Comparison of ENCODE assay signal across 8 cellular contexts in genomic region chr9:112074250-112075008, GRCh38.
A peak's percentile ranks its signal among the peaks of the same experiment; 100 is the strongest.
DNase-seq lines count a peak whose midpoint lies in the region; ATAC-seq and TF ChIP-seq lines count a peak whose summit lies in the region.

No MANE protein-coding gene starts in this region.

- POLR2A ChIA-PET in MCF 10A (lab: Yijun Ruan, JAX): interaction anchor here (0.5 to 2.2 kb wide), 12 partner anchors 29 to 476 kb away, joined by 3 to 25 read pairs (median 4); partner anchors contain the start of gene UGCG

- peak; percentile 36 for ATAC-seq in GM19043 (IDR thresholded peaks at IDR 0.05; ENCODE audit: low read depth, unreplicated experiment)

- peak overlapping the region; percentile 83 for H3K27ac Mint-ChIP-seq in MCF 10A (ENCODE audit: low read depth, unreplicated experiment)

- H3K4me3 Mint-ChIP-seq in MCF 10A (ENCODE audit: unreplicated experiment): no peak overlapping the region

- intact Hi-C loops in MCF 10A (cut with micrococcal nuclease): loop anchor here (1.0 to 5.0 kb wide), 6 partner anchors 52 to 476 kb away; partner anchors contain the start of gene PTGR1

- peak; percentile 100 for TF ChIP-seq CTCF in VCaP (conservative IDR thresholded peaks at IDR 0.05)
- TF ChIP-seq CTCF in MCF 10A (IDR thresholded peaks at IDR 0.05; ENCODE audit: unreplicated experiment): peak; percentile 90

- peak; percentile 67 for DNase-seq in AG20443 (ENCODE audit: low spot score)
- peak; percentile 42 for DNase-seq in NCI-H1092 treated with DMSO at 0.1 percent for 48 hours (lab: John Stamatoyannopoulos, UW)
- DNase-seq in MCF 10A (ENCODE audit: unreplicated experiment): peak; percentile 87
- DNase-seq in kidney glomerular epithelial cell (lab: John Stamatoyannopoulos, UW): peak; percentile 90
- peak; percentile 42 to 63 (median 56) for DNase-seq in stimulated activated CD4-positive, alpha-beta T cell treated with anti-CD3 and anti-CD28 coated beads, Interleukin-1b, Interleukin-23, amount 100 ng/mL, for 24 hours (ENCODE audit: low read depth in 4 of 4, low spot score in 1 of 4)
- no peak for DNase-seq in NCI-H187 treated with DMSO at 0.1 percent for 48 hours (lab: John Stamatoyannopoulos, UW)

- CTCF ChIA-PET in MCF 10A (lab: Yijun Ruan, JAX): interaction anchor here (0.6 to 6.3 kb wide), 55 partner anchors 9 to 742 kb away, joined by 3 to 177 read pairs (median 4); no protein-coding TSS in a partner anchor

- H3K36me3 Mint-ChIP-seq in MCF 10A (ENCODE audit: insufficient read depth, unreplicated experiment): peaks cover 4% of the 10 kb centered on the region

- H3K27ac ChIP-seq in VCaP: peak overlapping the region; percentile 4; the same call in 1 of the 2 replicates

- H3K9me3 Mint-ChIP-seq in MCF 10A (ENCODE audit: unreplicated experiment): no peaks in the 10 kb centered on the region

- no peaks in the 10 kb centered on the region for H3K27me3 Mint-ChIP-seq in MCF 10A (ENCODE audit: insufficient read depth, unreplicated experiment)

- H3K4me1 Mint-ChIP-seq in MCF 10A (ENCODE audit: insufficient read depth, unreplicated experiment): peaks cover 15% of the 10 kb centered on the region

- BruUV-seq in MCF 10A (replicated peaks; lab: Mats Ljungman, UMichigan): no TSS peak
